Comparison of ENCODE assay signal across 1 cellular context in genomic region chr18:23377669-23378469, GRCh38.
TF ChIP-seq lines count a peak whose summit lies in the region.

No MANE protein-coding gene starts in this region.

TF ChIP-seq in IMR-90, 13 proteins besides CTCF, POLR2A, EP300 and RAD21:
- TF ChIP-seq MAZ (IDR thresholded peaks at IDR 0.05; ENCODE audit: borderline replicate concordance, low read depth, low read length) (no peak), USF2 (IDR thresholded peaks at IDR 0.05; ENCODE audit: low read depth, low read length) (no peak), MAFK (IDR thresholded peaks at IDR 0.05; ENCODE audit: low read depth, low read length) (no peak), NFE2L2 (IDR thresholded peaks at IDR 0.05; ENCODE audit: low read depth, low read length) (peak; percentile 51; the same call in 1 of the 2 replicates), FOS (IDR thresholded peaks at IDR 0.05; ENCODE audit: low read depth, low read length) (peak; percentile 97), RFX5 (IDR thresholded peaks at IDR 0.05; ENCODE audit: low read depth, low read length) (no peak), MXI1 (IDR thresholded peaks at IDR 0.05; ENCODE audit: borderline replicate concordance, low read depth, low read length) (no peak), SMC3 (IDR thresholded peaks at IDR 0.05; ENCODE audit: low read depth, low read length) (peak; percentile 27), RCOR1 (IDR thresholded peaks at IDR 0.05; ENCODE audit: insufficient replicate concordance, low read length) (no peak), CEBPB (IDR thresholded peaks at IDR 0.05; ENCODE audit: low read depth, low read length) (0 out of 2 replicates have a peak, but pooled peaks have one; percentile 34), BHLHE40 (IDR thresholded peaks at IDR 0.05; ENCODE audit: low read depth, low read length) (peak; percentile 66; the same call in 1 of the 2 replicates), CHD1 (IDR thresholded peaks at IDR 0.05; ENCODE audit: low read depth, low read length) (no peak), ELK1 (IDR thresholded peaks at IDR 0.05; ENCODE audit: borderline replicate concordance, low read depth, low read length) (no peak)
TF ChIP-seq in IMR-90: peak in this region for 5.
